In genomic region chr17:422196-422930, GRCh38 we compare ENCODE assay signal across 19 cellular contexts. TPM values are rescaled to one million over a fixed set of nuclear protein-coding genes. Genes with fewer than 3 reads are reported as not detected.
DNase-seq lines count a peak whose midpoint lies in the region; ATAC-seq, FAIRE-seq and TF ChIP-seq lines count a peak whose summit lies in the region.
"Had no signal": no experiment of that assay in that cellular context is flagged by ENCODE, and none has a peak within 500 bp of the region (broad histone marks: within the 10 kb centered on the region; RNA-seq: fewer than 3 reads in every experiment).

No MANE protein-coding gene starts in this region.

- no peak overlapping the region for H3K4me2 ChIP-seq in A549
- peak overlapping the region in 9 of 11 experiments; percentile 1 to 52 (median 31); a peak in 14 of 22 replicates for H3K4me2 ChIP-seq in BLaER1 treated with 17β-estradiol and CSF1 and Interleukin-3, amounts not matched to agents 10 nM and 100 nM
- H3K4me2 ChIP-seq in HepG2 (ENCODE audit: low read depth, low read length) = peak overlapping the region; percentile 75

- no peaks in the 10 kb centered on the region for H3K79me2 ChIP-seq in HepG2 (ENCODE audit: insufficient read depth, low read length)

- TF ChIP-seq POLR2A in A549 (IDR thresholded peaks at IDR 0.05; ENCODE audit: low read length) (no peak), HepG2 (IDR thresholded peaks at IDR 0.05; ENCODE audit: insufficient read depth in 1 of 2, low read depth in 2 of 2, low read length in 2 of 2) (no peak)

- WGBS in A549 (ENCODE audit: missing lambda C conversion rate) = 76% methylated on average over 16 of the region's 16 CpGs
- 49% methylated on average over 15 of the region's 16 CpGs for WGBS in HepG2 (ENCODE audit: low lambda C conversion rate)

- DNase-seq in A549 (ENCODE audit: low read depth in 1 of 2, low spot score in 1 of 2) (no peak), NCI-H460 (ENCODE audit: extremely low read depth, low read depth) (peak; percentile 12), HepG2 (ENCODE audit: low spot score) (no peak), DMS53 treated with DMSO at 0.1 percent for 48 hours (lab: John Stamatoyannopoulos, UW; ENCODE audit: unreplicated experiment) (no peak)
- DNase-seq: CD4-positive, alpha-beta memory T cell; DMS79; IMR-90; Karpas-422; NCI-H1105; NCI-H187; NCI-H345; NCI-H526 treated with DMSO at 0.1 percent for 48 hours; NK-92 treated with Interleukin-12 subunit alpha and Interleukin-12 subunit beta, amount 100 ng/mL, for 24 hours; OCI-M1; SIG-M5; SW 1271 had no signal

- no peak for FAIRE-seq in A549 (lab: Jason Lieb, UNC)
- FAIRE-seq in HepG2 (lab: Jason Lieb, UNC) = no peak

- CTCF ChIA-PET in A549 (lab: Yijun Ruan, JAX) = interaction anchor here (0.6 to 10.5 kb wide), 7 partner anchors 10 to 574 kb away, joined by 3 to 88 read pairs (median 5); partner anchors contain the start of gene TIMM22
- CTCF ChIA-PET in HepG2 (lab: Yijun Ruan, JAX; ENCODE audit: low intra/inter-chr PET ratio, low total read pairs) = no interaction called here

- BruUV-seq in HepG2 (replicated peaks; lab: Mats Ljungman, UMichigan) = no TSS peak

- POLR2A ChIA-PET in A549 (lab: Yijun Ruan, JAX) = no interaction called here
- POLR2A ChIA-PET in HepG2 (lab: Yijun Ruan, JAX) = interaction anchor here (1.1 kb wide), 1 partner anchor 12 kb away, joined by 4 read pairs; a partner anchor contains a TSS

- ATAC-seq in A549 (peak; percentile 13 to 40; a peak in 2 of 6 replicates), HepG2 (peak; percentile 33), HG02973 (IDR thresholded peaks at IDR 0.05; ENCODE audit: unreplicated experiment) (no peak), GM21529 (IDR thresholded peaks at IDR 0.05; ENCODE audit: unreplicated experiment) (no peak)

- H3K4me1 ChIP-seq in A549 = no peaks in the 10 kb centered on the region
- peaks cover 9 to 39% (median 35%) of the 10 kb centered on the region in 10 experiments; a peak in 19 of 20 replicates for H3K4me1 ChIP-seq in BLaER1 treated with 17β-estradiol and CSF1 and Interleukin-3, amounts not matched to agents 10 nM and 100 nM
- H3K4me1 ChIP-seq in HepG2 (ENCODE audit: insufficient read depth, low read length) = peaks cover 61% of the 10 kb centered on the region

- in situ Hi-C loops in HepG2 (cut with HindIII; ENCODE audit: extremely low pct_ligation_motif_present, low pct_unique_long_range_greater_than_20kb) = no loop called here

- TF ChIP-seq CTCF in A549 (IDR thresholded peaks at IDR 0.05) (no peak), HepG2 (CRISPR knock-in tag; IDR thresholded peaks at IDR 0.05) (no peak)

- H3K36me3 ChIP-seq in BLaER1 treated with 17β-estradiol and CSF1 and Interleukin-3, amounts not matched to agents 10 nM and 100 nM = peaks cover 0 to 6% (median 0%) of the 10 kb centered on the region in 11 experiments; a peak in 1 of 22 replicates
- H3K36me3 ChIP-seq in HepG2 (replicated peaks in 1 of 2; ENCODE audit: control insufficient read depth in 1 of 2, insufficient read depth in 2 of 2, low read length in 2 of 2) = no peaks in the 10 kb centered on the region

- no peak overlapping the region for H3K27ac ChIP-seq in A549
- H3K27ac ChIP-seq in BLaER1 treated with 17β-estradiol and CSF1 and Interleukin-3, amounts not matched to agents 10 nM and 100 nM = no peak overlapping the region
- peak overlapping the region; percentile 90 for H3K27ac ChIP-seq in HepG2 (ENCODE audit: extremely low read length, insufficient read depth, low read length)

- TF ChIP-seq EP300 in A549 (IDR thresholded peaks at IDR 0.05) = no peak
- TF ChIP-seq EP300 in HepG2 (IDR thresholded peaks at IDR 0.05; ENCODE audit: low read depth in 2 of 2, low read length in 2 of 2) = no peak
- no peak for TF ChIP-seq EP300 in HepG2 (CRISPR knock-in tag; IDR thresholded peaks at IDR 0.05; ENCODE audit: borderline replicate concordance)

- intact Hi-C loops in HepG2 (cut with micrococcal nuclease; ENCODE audit: unreplicated experiment) = no loop called here

- H4K20me1 ChIP-seq in BLaER1 treated with 17β-estradiol and CSF1 and Interleukin-3, amounts not matched to agents 10 nM and 100 nM = no peaks in the 10 kb centered on the region
- H4K20me1 ChIP-seq in HepG2 (ENCODE audit: insufficient read depth, low read length) = no peaks in the 10 kb centered on the region

- no peak overlapping the region for H3K9ac ChIP-seq in BLaER1 treated with 17β-estradiol and CSF1 and Interleukin-3, amounts not matched to agents 10 nM and 100 nM
- peak overlapping the region; percentile 65 for H3K9ac ChIP-seq in HepG2 (ENCODE audit: insufficient read depth, low read depth, low read length)

- H3K27me3 ChIP-seq in BLaER1 treated with 17β-estradiol and CSF1 and Interleukin-3, amounts not matched to agents 10 nM and 100 nM = no peaks in the 10 kb centered on the region
- no peaks in the 10 kb centered on the region for H3K27me3 ChIP-seq in HepG2 (ENCODE audit: control insufficient read depth in 1 of 2, insufficient read depth in 2 of 2, low read length in 2 of 2)

- H2AFZ ChIP-seq in HepG2 (ENCODE audit: low read length) = no peak overlapping the region

- H3K4me3 ChIP-seq in A549 (no peak overlapping the region), HepG2 (replicated peaks in 1 of 3; ENCODE audit: insufficient read depth in 1 of 3, low read depth in 2 of 3, low read length in 3 of 3) (peak overlapping the region in 1 of 3 experiments; percentile 35; a peak in 1 of 6 replicates)
- no peak overlapping the region for H3K4me3 ChIP-seq in BLaER1 treated with 17β-estradiol and CSF1 and Interleukin-3, amounts not matched to agents 10 nM and 100 nM

- 0 out of 3 replicates have a peak, but pooled peaks cover under 1% of the 10 kb centered on the region for H3K9me3 ChIP-seq in A549
- H3K9me3 ChIP-seq in BLaER1 treated with 17β-estradiol and CSF1 and Interleukin-3, amounts not matched to agents 10 nM and 100 nM (replicated peaks in 1 of 11) = peaks cover 0 to 8% (median 0%) of the 10 kb centered on the region in 11 experiments; a peak in 4 of 22 replicates
- H3K9me3 ChIP-seq in HepG2 (ENCODE audit: low read length) = no peaks in the 10 kb centered on the region

- TF ChIP-seq RAD21 in A549 (conservative IDR thresholded peaks at IDR 0.05 in 1 of 2, IDR thresholded peaks at IDR 0.05 in 1 of 2) = no peak
- TF ChIP-seq RAD21 in HepG2 (CRISPR knock-in tag; IDR thresholded peaks at IDR 0.05) = no peak

TF ChIP-seq in A549, 52 proteins besides CTCF, POLR2A, EP300 and RAD21 (continues in another document):
- no peak for TF ChIP-seq HOXB5 (CRISPR knock-in tag; IDR thresholded peaks at IDR 0.05)
- no peak for TF ChIP-seq ZNF302 (CRISPR knock-in tag; IDR thresholded peaks at IDR 0.05)
- TF ChIP-seq HOXA7 (CRISPR knock-in tag; IDR thresholded peaks at IDR 0.05) = no peak
- no peak for TF ChIP-seq HES2 (IDR thresholded peaks at IDR 0.05)
- TF ChIP-seq CEBPB (IDR thresholded peaks at IDR 0.05) = no peak
- no peak for TF ChIP-seq EHMT2 (IDR thresholded peaks at IDR 0.05; ENCODE audit: low read depth)
- no peak for TF ChIP-seq PHF8 (IDR thresholded peaks at IDR 0.05; ENCODE audit: borderline replicate concordance, low read depth)

TF ChIP-seq in HepG2, 621 proteins besides CTCF, POLR2A, EP300 and RAD21 (continues in another document):
- no peak for TF ChIP-seq ZNF691 (CRISPR knock-in tag; IDR thresholded peaks at IDR 0.05; ENCODE audit: borderline replicate concordance, low read depth)
- no peak for TF ChIP-seq ZNF33B (CRISPR knock-in tag; IDR thresholded peaks at IDR 0.05)
- TF ChIP-seq ZMYM2 (CRISPR knock-in tag; IDR thresholded peaks at IDR 0.05) = 0 out of 2 replicates have a peak, but pooled peaks have one; percentile 33

RNA-seq across cellular contexts. Expression of gene RFLNB, which starts 23.4 kb away (rescaled TPM):
- polyA plus RNA-seq in A549 (2011; rRNA removed) (10.7 and 11.7 TPM in 2 replicates), A549 (2017; fragmentation: RNase III; extraction: RNeasy Plus Mini Kit Qiagen cat#74134 plus additional on column Dnase treatment) (29.9 to 32.2 TPM (median 31.4 TPM) in 3 replicates), HepG2 (2011; rRNA removed) (3.1 and 3.2 TPM in 2 replicates)
- polyA plus RNA-seq in A549 (2012; cell fraction: cytosol; rRNA removed) = 9.3 and 13.6 TPM in 2 replicates
- 7.2 and 9.0 TPM in 2 replicates for polyA plus RNA-seq in A549 (2012; cell fraction: nucleus; rRNA removed)
- polyA minus RNA-seq in A549 (2011; rRNA and poly(A)+ RNA removed) = 7.4 and 9.3 TPM in 2 replicates
- 50.7 and 52.9 TPM in 2 replicates for total RNA-seq in NCI-H460 (2014; rRNA removed; shearing (Covaris generic))
- 26.9 and 27.4 TPM in 2 replicates for polyA plus RNA-seq in NCI-H460 (2014; cell fraction: nucleus; rRNA removed)
- 21.3 and 22.8 TPM in 2 replicates for total RNA-seq in HepG2 (2016; rRNA removed; fragmentation: Illumina TruSeq; extraction: Trizol)
- 27.1 and 28.5 TPM in 2 replicates for total RNA-seq in HepG2 (2016; cell fraction: cytosol; rRNA removed; fragmentation: Illumina TruSeq; extraction: Trizol; ENCODE audit: low read depth)
- 19.3 and 21.8 TPM in 2 replicates for total RNA-seq in HepG2 (2016; cell fraction: insoluble cytoplasmic fraction; rRNA removed; fragmentation: Illumina TruSeq; extraction: Trizol)
- 58.7 and 64.2 TPM in 2 replicates for total RNA-seq in HepG2 (2016; cell fraction: membrane; rRNA removed; fragmentation: Illumina TruSeq; extraction: Trizol)
- total RNA-seq in HepG2 (2016; cell fraction: nucleus; rRNA removed; fragmentation: Illumina TruSeq; extraction: Trizol) = 8.7 and 10.1 TPM in 2 replicates
- polyA plus RNA-seq in HepG2 (2011; cell fraction: cytosol; rRNA removed) = 3.4 and 4.0 TPM in 2 replicates
- polyA plus RNA-seq in HepG2 (2011; cell fraction: nucleus; rRNA removed) = 2.1 and 2.5 TPM in 2 replicates
- polyA plus RNA-seq in HepG2 (2012) = 7.5 and 10.7 TPM in 2 replicates
- polyA plus RNA-seq in HepG2 (2016; cell fraction: cytosol; fragmentation: Illumina TruSeq; extraction: Trizol; ENCODE audit: low read depth) = 44.9 and 45.8 TPM in 2 replicates
- polyA plus RNA-seq in HepG2 (2016; cell fraction: insoluble cytoplasmic fraction; fragmentation: Illumina TruSeq; extraction: Trizol; ENCODE audit: low read depth) = 23.3 and 26.8 TPM in 2 replicates
- 59.7 and 67.0 TPM in 2 replicates for polyA plus RNA-seq in HepG2 (2016; cell fraction: membrane; fragmentation: Illumina TruSeq; extraction: Trizol; ENCODE audit: low read depth)
- polyA plus RNA-seq in HepG2 (2016; cell fraction: nucleus; fragmentation: Illumina TruSeq; extraction: Trizol; ENCODE audit: insufficient read depth, low read depth) = 18.9 and 19.1 TPM in 2 replicates
- 5.3 TPM in 1 of 2 replicates, not detected in the other for polyA minus RNA-seq in HepG2 (2011; rRNA and poly(A)+ RNA removed; ENCODE audit: low replicate concordance)
- polyA minus RNA-seq in HepG2 (2011; cell fraction: cytosol; rRNA and poly(A)+ RNA removed) = 3.7 and 4.5 TPM in 2 replicates
- 0.90 and 1.4 TPM in 2 replicates for polyA minus RNA-seq in HepG2 (2011; cell fraction: nucleus; rRNA and poly(A)+ RNA removed)

Comparison
In these comparisons a context has a peak if more than half of its experiments do, and no peak if none do; other contexts are left out.
1. ATAC-seq: peak in A549 (2 of 2) and HepG2 (single experiment); none in HG02973 (single experiment) and GM21529 (single experiment).